Comparison of ENCODE assay signal across 26 cellular contexts in the genomic region with DNA sequence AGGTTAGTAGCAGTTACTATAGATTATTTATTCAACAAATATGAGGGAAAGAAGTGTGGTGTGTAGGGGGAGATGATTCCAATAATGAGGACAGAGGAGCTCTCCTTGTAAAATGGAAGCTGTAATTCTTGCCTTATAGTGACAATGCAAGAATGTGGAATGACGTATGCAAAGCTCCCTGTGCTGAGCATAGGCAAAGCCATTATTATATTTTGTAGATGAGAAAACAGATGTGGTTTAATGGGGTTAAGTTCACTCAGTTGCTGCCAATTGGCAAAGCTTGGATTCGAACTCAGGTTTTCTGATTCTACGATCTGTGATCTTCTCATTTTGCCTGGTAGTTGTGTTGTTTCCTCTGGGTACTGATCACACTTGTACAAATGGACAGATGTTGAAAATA.
"Had no signal": no experiment of that assay in that cellular context is flagged by ENCODE, and none has a peak within 500 bp of the region (broad histone marks: within the 10 kb centered on the region; RNA-seq: fewer than 3 reads in every experiment).

No MANE protein-coding gene starts in this region.

- FAIRE-seq: urothelium cell line had no signal

- H3K36me3 ChIP-seq: stomach, suprapubic skin, thoracic aorta, thyroid gland, tibial artery, tibial nerve, transverse colon, upper lobe of left lung, upper lobe of right lung, uterus, vagina had no signal

- H3K27ac ChIP-seq: stomach, suprapubic skin, testis, thoracic aorta, thyroid gland, tibial artery, tibial nerve, transverse colon, upper lobe of left lung, upper lobe of right lung, uterus, vagina had no signal

- H3K9me3 ChIP-seq: stomach, suprapubic skin, testis, thoracic aorta, thyroid gland, tibial artery, tibial nerve, transverse colon, upper lobe of left lung, upper lobe of right lung, uterus, vagina had no signal

- DNase-seq: stimulated activated CD4-positive, alpha-beta T cell treated with anti-CD3 and anti-CD28 coated beads, Interleukin-2, amount 100 ng/mL, for 48 hours; stimulated activated CD4-positive, alpha-beta T cell treated with anti-CD3 and anti-CD28 coated beads, Interleukin-4, amount 100 ng/mL, for 1 hour; stimulated activated CD4-positive, alpha-beta T cell treated with anti-CD3 and anti-CD28 coated beads, Interleukin-4, amount 100 ng/mL, for 24 hours; stimulated activated CD4-positive, alpha-beta T cell treated with anti-CD3 and anti-CD28 coated beads, Interleukin-4, amount 100 ng/mL, for 4 hours; stimulated activated naive B cell treated with anti-CD40 and anti-IgM and Interleukin-4, amounts not matched to agents 10 μg/mL and 1 μg/mL and 100 μg/mL, for 72 hours; stimulated activated naive CD4-positive, alpha-beta T cell; stimulated activated naive CD4-positive, alpha-beta T cell treated with Interleukin-2 at 50 U/mL for 16 hours; stimulated activated naive CD8-positive, alpha-beta T cell treated with anti-CD3 and anti-CD28 coated beads, Interleukin-15, amount 100 ng/mL, for 72 hours; stimulated activated naive CD8-positive, alpha-beta T cell treated with anti-CD3 and anti-CD28 coated beads, Interleukin-15, Interleukin-2, amounts not matched to agents 100 U/mL and 50 U/mL, for 24 hours; stomach; substantia nigra; testis; thyroid gland; tibial artery; transverse colon; trophoblast cell; upper lobe of left lung; upper lobe of right lung; uterus had no signal

- H3K4me1 ChIP-seq: stomach, suprapubic skin, testis, thyroid gland, tibial artery, tibial nerve, upper lobe of left lung, upper lobe of right lung, uterus, vagina had no signal

- H3K27me3 ChIP-seq: stomach, suprapubic skin, testis, thyroid gland, tibial artery, tibial nerve, transverse colon, upper lobe of left lung, upper lobe of right lung, uterus, vagina had no signal

- H3K4me3 ChIP-seq: stomach, suprapubic skin, testis, thoracic aorta, thyroid gland, tibial artery, tibial nerve, transverse colon, upper lobe of left lung, upper lobe of right lung, uterus, vagina had no signal

- ATAC-seq: stimulated activated effector memory CD8-positive, alpha-beta T cell treated with anti-CD3 and anti-CD28 coated beads, Interleukin-12 subunit alpha, Interleukin-12 subunit beta, amount 100 ng/mL, for 72 hours; stimulated activated memory B cell treated with anti-CD40 and anti-IgM and Interleukin-4, amounts not matched to agents 10 μg/mL and 1 μg/mL and 100 μg/mL, for 72 hours; stimulated activated naive B cell treated with anti-CD40 and anti-IgM and Interleukin-4, amounts not matched to agents 10 μg/mL and 1 μg/mL and 100 μg/mL, for 72 hours; stimulated activated naive CD8-positive, alpha-beta T cell treated with anti-CD3 and anti-CD28 coated beads, Interleukin-15, amount 100 ng/mL, for 72 hours; stimulated activated naive CD8-positive, alpha-beta T cell treated with anti-CD3 and anti-CD28 coated beads, Interleukin-15, Interleukin-2, amounts not matched to agents 100 U/mL and 50 U/mL, for 24 hours; upper lobe of right lung had no signal
